Comparison of ENCODE assay signal across 11 cellular contexts in the genomic region with DNA sequence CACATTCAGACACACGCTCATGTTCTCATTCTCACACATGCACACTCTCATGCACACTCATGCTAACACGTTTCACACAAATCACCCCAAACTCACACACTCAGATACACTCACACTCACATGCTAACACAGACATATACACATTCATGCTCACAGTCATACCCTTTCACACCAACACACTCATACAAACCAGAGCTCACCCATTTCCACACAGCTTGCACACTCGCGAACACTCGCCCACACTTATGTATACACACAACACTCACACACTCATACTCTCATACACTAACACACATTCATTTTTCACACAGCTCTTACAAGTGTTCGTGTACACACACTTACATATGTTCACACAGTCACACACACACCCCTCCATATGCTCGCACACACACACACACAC.
DNase-seq lines count a peak whose midpoint lies in the region; ATAC-seq and TF ChIP-seq lines count a peak whose summit lies in the region.
"Had no signal": no experiment of that assay in that cellular context is flagged by ENCODE, and none has a peak within 500 bp of the region (broad histone marks: within the 10 kb centered on the region; RNA-seq: fewer than 3 reads in every experiment).

No MANE protein-coding gene starts in this region.

- peaks cover 38% of the 10 kb centered on the region for H3K4me1 Mint-ChIP-seq in WTC11
- H3K4me1 Mint-ChIP-seq in T-cell: peaks cover 10 to 13% (median 11%) of the 10 kb centered on the region in 3 donors

- ATAC-seq in WTC11 (no peak), right cardiac atrium (no peak), psoas muscle (no peak), left lobe of liver (no peak), T-cell (replicated peaks in 1 of 4) (no peak)

- no peak overlapping the region for H3K4me3 Mint-ChIP-seq in WTC11
- H3K4me3 Mint-ChIP-seq in T-cell: no peak overlapping the region
- H3K4me3 Mint-ChIP-seq: activated CD4-positive, alpha-beta memory T cell treated with anti-CD3 and anti-CD28 coated beads for 36 hours; activated T-helper 17 cell treated with anti-CD3 and anti-CD28 coated beads, Interleukin-2, amount 50 U/mL, for 72 hours had no signal

- WGBS in GM23248 (ENCODE audit: low coverage in 1 of 2, low lambda C conversion rate in 2 of 2, missing lambda C conversion rate in 2 of 2), 2 experiments: 79 to 84% methylated on average over 7 of the region's 7 CpGs
- WGBS in right cardiac atrium: 82% methylated on average over 7 of the region's 7 CpGs
- 88 to 96% (median 95%) methylated on average over 7 of the region's 7 CpGs for WGBS in psoas muscle, 3 donors

- no peaks in the 10 kb centered on the region for H3K79me2 ChIP-seq in GM23248 (ENCODE audit: insufficient read depth)

- H3F3A ChIP-seq in GM23248 (ENCODE audit: insufficient read depth): peaks cover 28% of the 10 kb centered on the region; the same call in 1 of the 2 replicates

- H3K27me3 ChIP-seq in GM23248 (replicated peaks; ENCODE audit: insufficient read depth): no peaks in the 10 kb centered on the region
- no peaks in the 10 kb centered on the region for H3K27me3 ChIP-seq in right cardiac atrium (ENCODE audit: control insufficient read depth, insufficient read depth)
- H3K27me3 ChIP-seq in psoas muscle (ENCODE audit: insufficient read depth in 3 of 3, low read length in 2 of 3): no peaks in the 10 kb centered on the region
- no peaks in the 10 kb centered on the region for H3K27me3 ChIP-seq in effector memory CD4-positive, alpha-beta T cell (replicated peaks; ENCODE audit: control insufficient read depth, insufficient read depth, low read length, poor library complexity, severe bottlenecking)
- H3K27me3 ChIP-seq: dorsolateral prefrontal cortex had no signal

- 0 out of 2 replicates have a peak, but pooled peaks cover 3% of the 10 kb centered on the region for H3K9me3 Mint-ChIP-seq in WTC11
- H3K9me3 Mint-ChIP-seq in T-cell: no peaks in the 10 kb centered on the region
- H3K9me3 Mint-ChIP-seq: activated CD4-positive, alpha-beta memory T cell treated with anti-CD3 and anti-CD28 coated beads for 36 hours; activated T-helper 17 cell treated with anti-CD3 and anti-CD28 coated beads, Interleukin-2, amount 50 U/mL, for 72 hours had no signal

- H3K4me3 ChIP-seq in GM23248 (no peak overlapping the region), right cardiac atrium (ENCODE audit: low read length) (no peak overlapping the region), psoas muscle (no peak overlapping the region)
- H3K4me3 ChIP-seq in effector memory CD4-positive, alpha-beta T cell (ENCODE audit: insufficient read depth, low read depth, low read length, poor library complexity, severe bottlenecking): no peak overlapping the region
- H3K4me3 ChIP-seq: dorsolateral prefrontal cortex had no signal

- intact Hi-C loops in right cardiac atrium (cut with DNase I) (loop anchor here (2.0 to 10.0 kb wide), 4 partner anchors 52 to 120 kb away; partner anchors contain the start of gene CSNK1A1 (in 2 of the 4)), psoas muscle (cut with DNase I) (loop anchor here (2.0 to 5.0 kb wide), 4 partner anchors 44 to 174 kb away; no protein-coding TSS in a partner anchor)

- no peaks in the 10 kb centered on the region for H4K20me1 ChIP-seq in GM23248 (ENCODE audit: insufficient read depth)

- H3K4me1 ChIP-seq in GM23248 (ENCODE audit: insufficient read depth): peaks cover 18% of the 10 kb centered on the region
- H3K4me1 ChIP-seq in right cardiac atrium (ENCODE audit: control insufficient read depth, insufficient read depth, low read length): peaks cover 16% of the 10 kb centered on the region
- H3K4me1 ChIP-seq in psoas muscle: peaks cover 22% of the 10 kb centered on the region
- H3K4me1 ChIP-seq in effector memory CD4-positive, alpha-beta T cell (ENCODE audit: control insufficient read depth, insufficient read depth, low read length, poor library complexity, severe bottlenecking): no peaks in the 10 kb centered on the region

- H2AFZ ChIP-seq in GM23248: peak overlapping the region; percentile 79; the same call in 1 of the 2 replicates

- no peaks in the 10 kb centered on the region for H3K9me2 ChIP-seq in GM23248 (ENCODE audit: insufficient read depth)

- H3K36me3 ChIP-seq in GM23248 (ENCODE audit: low read depth) (no peaks in the 10 kb centered on the region), psoas muscle (ENCODE audit: insufficient read depth in 1 of 2, low read depth in 1 of 2) (no peaks in the 10 kb centered on the region)
- H3K36me3 ChIP-seq in effector memory CD4-positive, alpha-beta T cell (ENCODE audit: control insufficient read depth, insufficient read depth, low read length): no peaks in the 10 kb centered on the region

- H3K27ac Mint-ChIP-seq in WTC11 (peak overlapping the region; percentile 64), T-cell (no peak overlapping the region)
- H3K27ac Mint-ChIP-seq: activated CD4-positive, alpha-beta memory T cell treated with anti-CD3 and anti-CD28 coated beads for 36 hours; activated T-helper 17 cell treated with anti-CD3 and anti-CD28 coated beads, Interleukin-2, amount 50 U/mL, for 72 hours had no signal

- H3K9me3 ChIP-seq in GM23248 (ENCODE audit: low read depth): no peaks in the 10 kb centered on the region
- H3K9me3 ChIP-seq in right cardiac atrium (ENCODE audit: control insufficient read depth, low read length): no peaks in the 10 kb centered on the region
- H3K9me3 ChIP-seq in psoas muscle: no peaks in the 10 kb centered on the region
- H3K9me3 ChIP-seq in effector memory CD4-positive, alpha-beta T cell (ENCODE audit: control insufficient read depth, low read length): no peaks in the 10 kb centered on the region

- CTCF ChIA-PET in WTC11 (lab: Charles Lee) (interaction anchor here (0.6 to 6.3 kb wide), 18 partner anchors 8 to 173 kb away, joined by 3 to 57 read pairs (median 6); partner anchors contain the start of gene CSNK1A1), T-cell (lab: Charles Lee) (interaction anchor here (1.0 to 3.3 kb wide), 4 partner anchors 9 to 122 kb away, joined by 3 to 11 read pairs (median 4); no protein-coding TSS in a partner anchor)

- H3K27me3 Mint-ChIP-seq in WTC11 (ENCODE audit: low read depth) (no peaks in the 10 kb centered on the region), T-cell (peaks cover 0 to 2% of the 10 kb centered on the region in 2 donors)
- H3K27me3 Mint-ChIP-seq: activated CD4-positive, alpha-beta memory T cell treated with anti-CD3 and anti-CD28 coated beads for 36 hours; activated T-helper 17 cell treated with anti-CD3 and anti-CD28 coated beads, Interleukin-2, amount 50 U/mL, for 72 hours had no signal

- POLR2A ChIA-PET in WTC11 (lab: Charles Lee): interaction anchor here (0.6 to 0.8 kb wide), 2 partner anchors 107 to 135 kb away, joined by 3 read pairs; partner anchors contain the start of gene CSNK1A1
- POLR2A ChIA-PET in T-cell (lab: Charles Lee): interaction anchor here in 1 of 2 donors (0.6 kb wide), 1 partner anchor 20 kb away, joined by 8 read pairs; no protein-coding TSS in a partner anchor

- DNase-seq in GM23248 (no peak), WTC11 (ENCODE audit: low spot score) (no peak), right cardiac atrium (no peak), psoas muscle (no peak), left lobe of liver (ENCODE audit: low spot score) (no peak), T-cell (no peak), NCI-H2171 (lab: John Stamatoyannopoulos, UW) (no peak)
- no peak for DNase-seq in effector memory CD4-positive, alpha-beta T cell

- H3K36me3 Mint-ChIP-seq in WTC11 (no peaks in the 10 kb centered on the region), T-cell (no peaks in the 10 kb centered on the region)
- H3K36me3 Mint-ChIP-seq: activated CD4-positive, alpha-beta memory T cell treated with anti-CD3 and anti-CD28 coated beads for 36 hours had no signal

- in situ Hi-C loops in GM23248 (cut with MboI): loop anchor here (5.0 kb wide), 1 partner anchor 109 kb away; the partner anchor contains the start of gene CSNK1A1

- no peak overlapping the region; the same call in 1 of the 2 replicates for H3K9ac ChIP-seq in GM23248

- TF ChIP-seq CTCF in WTC11 (IDR thresholded peaks at IDR 0.05) (no peak), psoas muscle (IDR thresholded peaks at IDR 0.05) (no peak)

- H3K27ac ChIP-seq in GM23248 (no peak overlapping the region), right cardiac atrium (ENCODE audit: low read length) (peak overlapping the region; percentile 96), psoas muscle (peak overlapping the region; percentile 73)
- H3K27ac ChIP-seq in effector memory CD4-positive, alpha-beta T cell (ENCODE audit: insufficient read depth, low read length, poor library complexity, severe bottlenecking): no peak overlapping the region

- no peak overlapping the region for H3K4me2 ChIP-seq in GM23248 (ENCODE audit: unreplicated experiment)

TF ChIP-seq in WTC11, 78 proteins besides CTCF, POLR2A, EP300 and RAD21:
- TF ChIP-seq MXD4 (CRISPR knock-in tag; IDR thresholded peaks at IDR 0.05; ENCODE audit: borderline replicate concordance): no peak
- TF ChIP-seq SP1 (CRISPR knock-in tag; conservative IDR thresholded peaks at IDR 0.05): 0 out of 2 replicates have a peak, but pooled peaks have one; percentile 19
- TF ChIP-seq NFE2L1 (CRISPR knock-in tag; IDR thresholded peaks at IDR 0.05): peak; percentile 58; the same call in 1 of the 2 replicates
TF ChIP-seq in WTC11: peak in this region for 2.

Comparison
In these comparisons a context has a peak if more than half of its experiments do, and no peak if none do; other contexts are left out.
1. H3K27ac ChIP-seq: peak in right cardiac atrium (single experiment) and psoas muscle (single experiment); none in GM23248 (single experiment) and effector memory CD4-positive, alpha-beta T cell (single experiment).